Comparison of ENCODE assay signal across 8 cellular contexts in genomic region chr16:66357523-66357928, GRCh38. TPM values are rescaled to one million over a fixed set of nuclear protein-coding genes. Genes with fewer than 3 reads are reported as not detected.
DNase-seq lines count a peak whose midpoint lies in the region; ATAC-seq and TF ChIP-seq lines count a peak whose summit lies in the region.

No MANE protein-coding gene starts in this region.

- ATAC-seq in HG03521 (IDR thresholded peaks at IDR 0.05; ENCODE audit: unreplicated experiment), result no peak
- no peak for ATAC-seq in GM21381 (IDR thresholded peaks at IDR 0.05; ENCODE audit: unreplicated experiment)

- H3K9me3 Mint-ChIP-seq in neural crest cell, result no peaks in the 10 kb centered on the region

- H3K27ac Mint-ChIP-seq in neural crest cell (ENCODE audit: unreplicated experiment), result no peak overlapping the region

- H3K27me3 Mint-ChIP-seq in neural crest cell (ENCODE audit: low read depth), result peaks cover 35% of the 10 kb centered on the region

- no peak overlapping the region for H3K4me3 Mint-ChIP-seq in neural crest cell

- peak; percentile 6 for DNase-seq in stimulated activated CD4-positive, alpha-beta T cell treated with anti-CD3 and anti-CD28 coated beads, Interleukin-12 subunit alpha, Interleukin-12 subunit beta, amount 100 ng/mL, for 4 hours
- no peak for DNase-seq in stimulated activated CD4-positive, alpha-beta T cell treated with anti-CD3 and anti-CD28 coated beads, Interleukin-4, amount 100 ng/mL, for 4 hours
- peak; percentile 87 for DNase-seq in M059J (ENCODE audit: low read depth)
- peak; percentile 49 to 76 for DNase-seq in SW 1271 (lab: John Stamatoyannopoulos, UW)
- peak; percentile 71 for DNase-seq in fibroblast of gingiva (ENCODE audit: low read depth)
- DNase-seq in neural crest cell (ENCODE audit: low read depth, low spot score), result peak; percentile 65

- H3K4me1 Mint-ChIP-seq in neural crest cell, result peaks cover 16% of the 10 kb centered on the region

- TF ChIP-seq CTCF in neural crest cell (conservative IDR thresholded peaks at IDR 0.05), result peak; percentile 78

- no peaks in the 10 kb centered on the region for H3K36me3 Mint-ChIP-seq in neural crest cell (ENCODE audit: low read depth)

RNA-seq across cellular contexts. Expression of gene CDH5, which starts 9.0 kb away (rescaled TPM):
- 0.05 TPM in 1 of 2 replicates, not detected in the other for total RNA-seq in M059J (2014; rRNA removed; shearing (Covaris generic))
- total RNA-seq in neural crest cell, result 0.45 and 0.56 TPM in 2 replicates

Comparison
In these comparisons a context has a peak if more than half of its experiments do, and no peak if none do; other contexts are left out.
1. DNase-seq: peak in stimulated activated CD4-positive, alpha-beta T cell treated with anti-CD3 and anti-CD28 coated beads, Interleukin-12 subunit alpha, Interleukin-12 subunit beta, amount 100 ng/mL, for 4 hours (single experiment), M059J (single experiment), SW 1271 (2 of 2), fibroblast of gingiva (single experiment) and neural crest cell (single experiment); none in stimulated activated CD4-positive, alpha-beta T cell treated with anti-CD3 and anti-CD28 coated beads, Interleukin-4, amount 100 ng/mL, for 4 hours (0 of 2).